8 cellular contexts compared by ENCODE assay signal in the genomic region with DNA sequence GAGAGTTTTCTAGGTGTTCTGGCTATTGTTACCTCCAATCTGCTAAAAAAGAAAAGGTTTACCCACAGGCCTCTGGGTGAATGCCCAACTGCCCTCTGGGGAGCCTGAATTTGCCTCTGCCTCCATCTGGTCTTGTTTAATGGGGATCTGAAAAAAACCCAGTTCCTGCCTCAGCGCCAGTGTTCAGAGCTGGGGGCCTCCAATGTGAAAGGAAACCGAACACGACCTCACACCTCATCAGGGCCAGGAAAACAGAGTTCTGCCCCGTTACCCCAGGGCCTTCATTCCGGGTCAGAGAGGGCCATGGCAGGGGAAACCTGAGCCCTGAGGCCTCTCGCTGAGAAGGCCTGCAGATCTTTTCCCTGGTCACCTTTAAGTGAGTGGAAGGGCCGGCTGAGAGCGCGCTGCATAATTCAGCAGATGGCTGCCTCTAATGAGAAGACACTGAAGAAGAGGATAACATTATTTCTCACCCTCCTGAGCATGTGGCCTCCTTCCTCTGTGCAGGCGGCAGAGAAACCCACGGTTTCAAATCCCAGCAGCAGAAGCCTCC. TPM values are rescaled to one million over a fixed set of nuclear protein-coding genes. Genes with fewer than 3 reads are reported as not detected.
A peak's percentile ranks its signal among the peaks of the same experiment; 100 is the strongest.
DNase-seq lines count a peak whose midpoint lies in the region; ATAC-seq and TF ChIP-seq lines count a peak whose summit lies in the region.

No MANE protein-coding gene starts in this region.

- H2BK120ac ChIP-seq in mesendoderm (ENCODE audit: low read depth, low read length), result no peak overlapping the region

- peak overlapping the region; percentile 99 to 100 (median 99) for H3K27ac Mint-ChIP-seq in CD14-positive monocyte

- no peaks in the 10 kb centered on the region for H3K27me3 ChIP-seq in colonic mucosa
- no peaks in the 10 kb centered on the region for H3K27me3 ChIP-seq in rectal smooth muscle tissue (ENCODE audit: control insufficient read depth, insufficient read depth, low read length)
- H3K27me3 ChIP-seq in mesendoderm (ENCODE audit: insufficient read depth, low read length, poor library complexity), result no peaks in the 10 kb centered on the region

- peak overlapping the region; percentile 24 to 46 for H3K9ac ChIP-seq in colonic mucosa (ENCODE audit: low read depth in 2 of 2, low read length in 2 of 2)
- H3K9ac ChIP-seq in rectal smooth muscle tissue (ENCODE audit: low read length), result no peak overlapping the region
- no peak overlapping the region for H3K9ac ChIP-seq in mesendoderm (ENCODE audit: low read length)

- H3K27ac ChIP-seq in colonic mucosa, result peak overlapping the region; percentile 68
- H3K27ac ChIP-seq in rectal smooth muscle tissue (ENCODE audit: low read depth, low read length), result peak overlapping the region; percentile 74
- H3K27ac ChIP-seq in mesendoderm (ENCODE audit: low read depth, low read length), result no peak overlapping the region

- H2BK15ac ChIP-seq in mesendoderm (replicated peaks; ENCODE audit: low read depth), result no peak overlapping the region

- H3K36me3 Mint-ChIP-seq in CD14-positive monocyte, result peaks cover 4 to 7% of the 10 kb centered on the region in 2 donors

- H3K56ac ChIP-seq in mesendoderm (ENCODE audit: low read length), result no peak overlapping the region

- peak; percentile 53 for ATAC-seq in GM19397 (IDR thresholded peaks at IDR 0.05; ENCODE audit: unreplicated experiment)

- DNase-seq in CD14-positive monocyte (ENCODE audit: low spot score) (no peak), NB4 (ENCODE audit: low read depth) (peak; percentile 54), colonic mucosa (no peak), GM10266 (ENCODE audit: extremely low spot score) (no peak), mesendoderm (no peak)
- DNase-seq in effector CD4-positive, alpha-beta T cell, result no peak

- no peak for TF ChIP-seq CTCF in CD14-positive monocyte (IDR thresholded peaks at IDR 0.05)
- no peak for TF ChIP-seq CTCF in NB4 (IDR thresholded peaks at IDR 0.05; ENCODE audit: low read depth, low read length)
- TF ChIP-seq CTCF in colonic mucosa (IDR thresholded peaks at IDR 0.05), result no peak
- no peak for TF ChIP-seq CTCF in GM10266 (IDR thresholded peaks at IDR 0.05; ENCODE audit: control insufficient read depth, insufficient read depth, low read depth, missing control alignments)

- no peak overlapping the region for H3K4me2 ChIP-seq in mesendoderm (ENCODE audit: low read length)

- no peak overlapping the region for H3K18ac ChIP-seq in mesendoderm (ENCODE audit: low read length)

- TF ChIP-seq POLR2A in NB4 (IDR thresholded peaks at IDR 0.05; ENCODE audit: extremely low read depth, insufficient read length), result no peak

- peaks cover 73% of the 10 kb centered on the region for H3K4me1 Mint-ChIP-seq in CD14-positive monocyte

- H3K4me3 ChIP-seq in NB4 (ENCODE audit: low read depth, low read length) (peak overlapping the region; percentile 54), colonic mucosa (no peak overlapping the region), rectal smooth muscle tissue (ENCODE audit: low read length) (peak overlapping the region; percentile 3), mesendoderm (ENCODE audit: low read length) (no peak overlapping the region)

- H3K9me3 Mint-ChIP-seq in CD14-positive monocyte, result peaks cover 0 to 3% (median 0%) of the 10 kb centered on the region in 7 donors

- H3K4ac ChIP-seq in mesendoderm (ENCODE audit: low read depth, low read length), result no peak overlapping the region

- no peaks in the 10 kb centered on the region for H3K36me3 ChIP-seq in colonic mucosa
- no peaks in the 10 kb centered on the region for H3K36me3 ChIP-seq in rectal smooth muscle tissue (ENCODE audit: control insufficient read depth, insufficient read depth, low read length)
- no peaks in the 10 kb centered on the region for H3K36me3 ChIP-seq in mesendoderm (ENCODE audit: control insufficient read depth, insufficient read depth, low read length)

- no peaks in the 10 kb centered on the region for H3K79me1 ChIP-seq in mesendoderm (ENCODE audit: low read length)

- H3K27me3 Mint-ChIP-seq in CD14-positive monocyte (ENCODE audit: low read depth in 3 of 3), result peaks cover 0 to 6% (median 0%) of the 10 kb centered on the region in 3 donors

- H3K79me2 ChIP-seq in mesendoderm (ENCODE audit: control insufficient read depth, insufficient read depth, low read length), result no peaks in the 10 kb centered on the region

- H3K23ac ChIP-seq in mesendoderm (ENCODE audit: low read length), result no peak overlapping the region

- no peak overlapping the region for H2AK5ac ChIP-seq in mesendoderm (ENCODE audit: low read length)

- no peaks in the 10 kb centered on the region for H3K9me3 ChIP-seq in colonic mucosa

- WGBS in mesendoderm (ENCODE audit: extremely low coverage, insufficient coverage, low lambda C conversion rate), result no CpG with 5 or more reads among the region's 11 CpGs

- intact Hi-C loops in CD14-positive monocyte (cut with micrococcal nuclease), result no loop called here
- intact Hi-C loops in colonic mucosa (cut with DNase I), result no loop called here

- H4K5ac ChIP-seq in mesendoderm (ENCODE audit: low read length), result no peak overlapping the region

- no peak overlapping the region for H4K8ac ChIP-seq in mesendoderm (ENCODE audit: low read depth, low read length)

- H3K4me1 ChIP-seq in colonic mucosa (no peaks in the 10 kb centered on the region), rectal smooth muscle tissue (ENCODE audit: control insufficient read depth, insufficient read depth, low read length) (peaks cover 3% of the 10 kb centered on the region), mesendoderm (ENCODE audit: control insufficient read depth, low read depth, low read length) (no peaks in the 10 kb centered on the region)

- peak overlapping the region in 1 of 2 donors; percentile 51 for H3K4me3 Mint-ChIP-seq in CD14-positive monocyte

- no peak overlapping the region for H2BK5ac ChIP-seq in mesendoderm (ENCODE audit: low read length)

RNA-seq across cellular contexts. Expression of gene SEPTIN6, which starts 6.8 kb away (rescaled TPM):
- 10 to 100 TPM; 21.8 to 31.1 TPM for polyA plus RNA-seq in CD14-positive monocyte
- total RNA-seq in colonic mucosa, result 10 to 100 TPM in 1 of 2 donors, 1 to 10 TPM in 1; 9.4 to 21.2 TPM
- polyA plus RNA-seq in mesendoderm (2013, experiment 1 of 2), result 19.8 TPM
- 20.8 TPM for polyA plus RNA-seq in mesendoderm (2013, experiment 2 of 2)

Comparison
In these comparisons a context has a peak if more than half of its experiments do, and no peak if none do; other contexts are left out.
1. H3K4me3 ChIP-seq: peak in NB4 (single experiment) and rectal smooth muscle tissue (single experiment); none in colonic mucosa (single experiment) and mesendoderm (single experiment).
2. H3K9ac ChIP-seq: peak in colonic mucosa (2 of 2); none in rectal smooth muscle tissue (single experiment) and mesendoderm (single experiment).